In the genomic region with DNA sequence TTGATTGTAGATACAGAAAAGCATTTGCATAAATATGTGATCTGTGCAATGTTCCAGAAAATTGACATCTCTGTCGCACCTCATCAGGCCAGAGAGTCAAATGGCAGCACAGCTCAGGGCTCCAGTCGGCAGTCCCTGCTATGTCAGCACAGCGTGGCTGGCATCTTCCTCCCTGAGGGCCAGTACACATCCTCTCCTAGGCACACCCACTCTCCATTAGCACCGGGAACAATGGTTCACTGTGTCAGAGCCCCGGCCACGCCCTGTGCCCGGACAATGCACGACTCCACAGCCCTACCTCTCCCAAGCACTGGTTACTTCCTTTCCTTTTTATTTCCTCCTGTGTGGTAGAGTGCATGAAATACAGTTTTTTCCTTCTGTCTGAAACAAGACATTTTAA, we compare ENCODE assay signal across 11 cellular contexts.
DNase-seq lines count a peak whose midpoint lies in the region; ATAC-seq and TF ChIP-seq lines count a peak whose summit lies in the region.
"Had no signal": no experiment of that assay in that cellular context is flagged by ENCODE, and none has a peak within 500 bp of the region (broad histone marks: within the 10 kb centered on the region; RNA-seq: fewer than 3 reads in every experiment).

No MANE protein-coding gene starts in this region.

- H3K9me3 Mint-ChIP-seq in type B pancreatic cell = no peaks in the 10 kb centered on the region

- peak; percentile 30 for DNase-seq in DMS79 (lab: John Stamatoyannopoulos, UW)
- no peak for DNase-seq in DMS79 treated with DMSO at 0.1 percent for 48 hours (lab: John Stamatoyannopoulos, UW)
- DNase-seq in SJSA1 (ENCODE audit: low read depth in 1 of 2, low spot score in 2 of 2) = peak; percentile 31 to 60
- DNase-seq in kidney tubule cell (ENCODE audit: low spot score) = peak; percentile 74
- DNase-seq in type B pancreatic cell (ENCODE audit: extremely low spot score, unreplicated experiment) = no peak
- DNase-seq in NCI-H82 (lab: John Stamatoyannopoulos, UW) = no peak
- DNase-seq: activated naive CD4-positive, alpha-beta T cell; NCI-H2107 had no signal

- no peak overlapping the region for H3K27ac ChIP-seq in SJSA1
- H3K27ac ChIP-seq: 22Rv1 had no signal

- H3K27me3 ChIP-seq in SJSA1 (replicated peaks) = no peaks in the 10 kb centered on the region

- peak overlapping the region; percentile 87 for H3K27ac Mint-ChIP-seq in type B pancreatic cell

- H3K4me1 Mint-ChIP-seq in type B pancreatic cell (ENCODE audit: unreplicated experiment) = peaks cover 49% of the 10 kb centered on the region

- no peaks in the 10 kb centered on the region for H3K36me3 ChIP-seq in SJSA1

- peak overlapping the region; percentile 56 for H3K4me3 Mint-ChIP-seq in type B pancreatic cell

- peaks cover 9% of the 10 kb centered on the region for H3K36me3 Mint-ChIP-seq in type B pancreatic cell

- no peak for ATAC-seq in HG03457 (IDR thresholded peaks at IDR 0.05; ENCODE audit: unreplicated experiment)
- ATAC-seq in GM21528 (IDR thresholded peaks at IDR 0.05; ENCODE audit: low FRiP score, unreplicated experiment) = no peak

- no peak overlapping the region for H3K4me3 ChIP-seq in SJSA1

- H3K27me3 Mint-ChIP-seq in type B pancreatic cell = no peaks in the 10 kb centered on the region

- no peaks in the 10 kb centered on the region for H3K9me3 ChIP-seq in SJSA1 (replicated peaks)

- H3K4me1 ChIP-seq in SJSA1 (replicated peaks) = peaks cover 22% of the 10 kb centered on the region

- no peak for TF ChIP-seq CTCF in type B pancreatic cell (conservative IDR thresholded peaks at IDR 0.05)

Comparison
In these comparisons a context has a peak if more than half of its experiments do, and no peak if none do; other contexts are left out.
1. DNase-seq: peak in DMS79 (single experiment), SJSA1 (2 of 2) and kidney tubule cell (single experiment); none in DMS79 treated with DMSO at 0.1 percent for 48 hours (single experiment), type B pancreatic cell (single experiment) and NCI-H82 (single experiment).